ENCODE assay signal across 1 cellular context in the genomic region with DNA sequence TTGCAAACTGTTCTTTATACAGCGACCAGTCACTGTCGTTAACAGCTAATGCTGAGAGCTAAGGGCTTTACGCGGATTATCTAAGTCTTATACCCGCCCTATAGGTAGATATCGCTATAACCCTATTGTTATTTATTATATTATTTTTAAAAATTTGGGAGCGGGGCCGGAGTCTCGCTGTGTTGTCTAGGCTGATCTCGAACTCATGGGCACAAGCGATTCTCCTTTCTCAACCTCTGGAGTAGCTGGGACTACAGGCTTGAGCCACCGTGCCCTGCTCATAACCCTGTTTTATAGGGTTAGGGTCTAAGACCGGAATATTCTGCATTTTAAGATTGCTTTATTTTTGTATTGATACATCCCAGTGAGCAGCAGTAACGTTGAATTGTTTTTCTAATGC.
TF ChIP-seq lines count a peak whose summit lies in the region.

No MANE protein-coding gene starts in this region.

TF ChIP-seq in IMR-90, 13 proteins besides CTCF, POLR2A, EP300 and RAD21 (continued from another document):
- TF ChIP-seq, protein P1, sequence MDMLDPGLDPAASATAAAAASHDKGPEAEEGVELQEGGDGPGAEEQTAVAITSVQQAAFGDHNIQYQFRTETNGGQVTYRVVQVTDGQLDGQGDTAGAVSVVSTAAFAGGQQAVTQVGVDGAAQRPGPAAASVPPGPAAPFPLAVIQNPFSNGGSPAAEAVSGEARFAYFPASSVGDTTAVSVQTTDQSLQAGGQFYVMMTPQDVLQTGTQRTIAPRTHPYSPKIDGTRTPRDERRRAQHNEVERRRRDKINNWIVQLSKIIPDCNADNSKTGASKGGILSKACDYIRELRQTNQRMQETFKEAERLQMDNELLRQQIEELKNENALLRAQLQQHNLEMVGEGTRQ (IDR thresholded peaks at IDR 0.05; ENCODE audit: low read depth, low read length): no peak
- TF ChIP-seq BHLHE40 (IDR thresholded peaks at IDR 0.05; ENCODE audit: low read depth, low read length) (no peak), ELK1 (IDR thresholded peaks at IDR 0.05; ENCODE audit: borderline replicate concordance, low read depth, low read length) (no peak)
TF ChIP-seq in IMR-90: peak in this region for 0.
